ENCODE assay signal across 13 cellular contexts in the genomic region with DNA sequence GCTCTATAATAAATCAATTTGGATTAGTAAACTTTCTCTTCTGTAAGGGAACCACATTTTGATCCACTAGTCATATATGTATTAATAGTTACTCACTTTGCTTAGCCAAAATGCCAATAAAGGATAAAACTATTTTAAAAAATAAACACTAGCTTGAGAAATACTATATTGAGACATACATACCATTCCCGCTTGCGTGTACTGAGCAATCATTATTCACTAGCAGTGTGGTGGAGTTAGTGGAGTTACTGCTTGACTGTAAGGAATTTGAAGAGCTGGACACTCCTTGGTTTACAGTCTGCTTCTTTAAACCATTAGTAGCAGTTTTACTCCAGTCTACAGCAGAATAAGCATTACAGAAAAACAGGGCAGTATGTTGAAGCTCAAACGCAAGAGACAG. TPM values are rescaled to one million over a fixed set of nuclear protein-coding genes. Genes with fewer than 3 reads are reported as not detected.
DNase-seq lines count a peak whose midpoint lies in the region; ATAC-seq and TF ChIP-seq lines count a peak whose summit lies in the region.
"Had no signal": no experiment of that assay in that cellular context is flagged by ENCODE, and none has a peak within 500 bp of the region (broad histone marks: within the 10 kb centered on the region; RNA-seq: fewer than 3 reads in every experiment).

No MANE protein-coding gene starts in this region.

- H2AFZ ChIP-seq in smooth muscle cell (ENCODE audit: low read depth): no peak overlapping the region

- peak overlapping the region; percentile 70 for H3K4me2 ChIP-seq in smooth muscle cell

- no peaks in the 10 kb centered on the region for H3K4me1 ChIP-seq in smooth muscle cell (ENCODE audit: low read depth)

- no peaks in the 10 kb centered on the region for H3F3A ChIP-seq in smooth muscle cell (ENCODE audit: low read depth)

- no peaks in the 10 kb centered on the region for H3K27me3 ChIP-seq in smooth muscle cell (ENCODE audit: low read depth)

- H4K20me1 ChIP-seq in smooth muscle cell (ENCODE audit: low read depth): no peaks in the 10 kb centered on the region

- peak; percentile 52 for DNase-seq in GM04503 (ENCODE audit: low read depth)
- peak; percentile 0 for DNase-seq in T1000 (lab: John Stamatoyannopoulos, UW)
- DNase-seq in fibroblast of villous mesenchyme (ENCODE audit: low read depth): peak; percentile 66
- DNase-seq in smooth muscle cell (lab: John Stamatoyannopoulos, UW; ENCODE audit: unreplicated experiment): no peak
- DNase-seq in NCI-H2227 (lab: John Stamatoyannopoulos, UW; ENCODE audit: unreplicated experiment): no peak
- DNase-seq in NCI-H82 (lab: John Stamatoyannopoulos, UW): no peak
- DNase-seq: activated CD4-positive, CD25-positive, alpha-beta regulatory T cell treated with anti-CD3 and anti-CD28 coated beads, Interleukin-2, amount 50 U/mL, for 72 hours; activated T-cell treated with anti-CD3 and anti-CD28 coated beads, Interleukin-2, amount 50 U/mL, for 4 hours; amniotic stem cell; effector CD8-positive, alpha-beta T cell; NCI-H2107; SW 1271 had no signal

- ATAC-seq in GM18502 (IDR thresholded peaks at IDR 0.05; ENCODE audit: poor library complexity, unreplicated experiment): no peak
- ATAC-seq: activated T-cell treated with anti-CD3 and anti-CD28 coated beads, Interleukin-2, amount 50 U/mL, for 4 hours had no signal

- TF ChIP-seq CTCF in fibroblast of villous mesenchyme (IDR thresholded peaks at IDR 0.05; ENCODE audit: insufficient read depth, low read depth, low read length) (no peak), smooth muscle cell (IDR thresholded peaks at IDR 0.05; ENCODE audit: borderline replicate concordance, insufficient read depth, poor library complexity, severe bottlenecking) (no peak)

- H3K4me3 ChIP-seq in fibroblast of villous mesenchyme (ENCODE audit: low read depth, low read length) (no peak overlapping the region), smooth muscle cell (peak overlapping the region; percentile 22)

- H3K36me3 ChIP-seq in smooth muscle cell (ENCODE audit: low read depth): no peaks in the 10 kb centered on the region

- peak overlapping the region; percentile 79 for H3K9ac ChIP-seq in smooth muscle cell (ENCODE audit: low read depth)

- no peaks in the 10 kb centered on the region for H3K79me2 ChIP-seq in smooth muscle cell (ENCODE audit: low read depth)

- peak overlapping the region; percentile 92 for H3K27ac ChIP-seq in smooth muscle cell (ENCODE audit: low read depth)

- no peaks in the 10 kb centered on the region for H3K9me3 ChIP-seq in smooth muscle cell (replicated peaks; ENCODE audit: low read depth)

- WGBS in smooth muscle cell (ENCODE audit: low lambda C conversion rate): 67% methylated on average over 3 of the region's 3 CpGs

RNA-seq across cellular contexts. Expression of gene PHKA2, which starts 10.8 kb away (rescaled TPM):
- total RNA-seq in fibroblast of villous mesenchyme (8.1 and 8.2 TPM in 2 replicates), smooth muscle cell (4.6 and 22.7 TPM in 2 replicates)
- 7.3 and 8.2 TPM in 2 replicates for polyA plus RNA-seq in smooth muscle cell

Comparison
In these comparisons a context has a peak if more than half of its experiments do, and no peak if none do; other contexts are left out.
1. DNase-seq: peak in GM04503 (single experiment), T1000 (single experiment) and fibroblast of villous mesenchyme (single experiment); none in smooth muscle cell (single experiment), NCI-H2227 (single experiment) and NCI-H82 (single experiment).